Comparison of ENCODE assay signal across 8 cellular contexts in genomic region chr5:167573274-167574127, GRCh38.
A peak's percentile ranks its signal among the peaks of the same experiment; 100 is the strongest.
DNase-seq lines count a peak whose midpoint lies in the region; ATAC-seq and TF ChIP-seq lines count a peak whose summit lies in the region.

No MANE protein-coding gene starts in this region.

- H3K4me3 ChIP-seq in epithelial cell of proximal tubule (ENCODE audit: low read depth, low read length), result peak overlapping the region; percentile 29

- ATAC-seq in omental fat pad (ENCODE audit: low FRiP score), result peak; percentile 66
- ATAC-seq in HG03175 (IDR thresholded peaks at IDR 0.05; ENCODE audit: unreplicated experiment), result no peak
- no peak for ATAC-seq in HG02973 (IDR thresholded peaks at IDR 0.05; ENCODE audit: unreplicated experiment)

- no peak for TF ChIP-seq CTCF in epithelial cell of proximal tubule (conservative IDR thresholded peaks at IDR 0.05; ENCODE audit: low read depth, low read length)
- no peak for TF ChIP-seq CTCF in omental fat pad (IDR thresholded peaks at IDR 0.05)

- peak; percentile 0 for DNase-seq in DMS79 treated with DMSO at 0.1 percent for 48 hours (lab: John Stamatoyannopoulos, UW)
- peak; percentile 75 to 85 for DNase-seq in NCI-H524 (lab: John Stamatoyannopoulos, UW)
- DNase-seq in epithelial cell of proximal tubule (ENCODE audit: low read depth), result no peak
- DNase-seq in omental fat pad (ENCODE audit: low spot score), result no peak
- DNase-seq in NCI-H510A treated with DMSO at 0.1 percent for 48 hours (lab: John Stamatoyannopoulos, UW), result no peak
- DNase-seq in NCI-H187 (lab: John Stamatoyannopoulos, UW), result no peak

Comparison
In these comparisons a context has a peak if more than half of its experiments do, and no peak if none do; other contexts are left out.
1. DNase-seq: peak in DMS79 treated with DMSO at 0.1 percent for 48 hours (single experiment) and NCI-H524 (2 of 2); none in epithelial cell of proximal tubule (single experiment), omental fat pad (single experiment), NCI-H510A treated with DMSO at 0.1 percent for 48 hours (single experiment) and NCI-H187 (0 of 2).